ENCODE assay signal across 13 cellular contexts in the genomic region with DNA sequence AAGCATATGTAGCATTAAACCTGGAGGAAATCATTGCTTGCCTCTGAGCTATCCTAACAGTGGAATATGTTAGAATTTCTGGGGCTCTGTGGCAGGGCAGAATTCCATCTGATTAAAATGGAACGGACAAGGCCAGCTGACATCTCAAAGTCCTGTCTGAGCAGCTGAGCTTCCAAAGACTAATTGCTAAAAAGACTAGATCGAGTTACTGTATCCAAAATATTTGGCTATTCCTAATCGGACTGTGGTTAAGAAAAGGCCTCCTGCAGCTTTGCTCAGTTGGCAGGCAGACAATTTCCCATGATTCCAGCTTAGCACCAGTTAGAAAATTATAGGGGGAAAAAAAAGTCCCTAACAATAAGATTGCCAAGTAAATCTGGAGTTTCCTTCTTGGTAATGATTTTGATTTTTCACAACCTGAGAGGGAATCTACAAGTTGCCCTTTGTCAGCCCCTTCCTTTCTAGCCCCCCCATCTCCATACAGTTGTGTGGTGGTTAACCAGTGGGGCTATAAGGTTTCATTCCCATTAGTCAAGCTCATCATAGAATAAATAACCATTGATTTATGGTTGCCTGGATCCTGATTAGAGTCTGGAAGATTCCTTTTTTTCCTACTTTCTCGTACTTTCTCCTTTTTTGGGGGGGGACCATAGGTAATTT. TPM values are rescaled to one million over a fixed set of nuclear protein-coding genes. Genes with fewer than 3 reads are reported as not detected.
DNase-seq lines count a peak whose midpoint lies in the region; ATAC-seq, FAIRE-seq and TF ChIP-seq lines count a peak whose summit lies in the region.
"Had no signal": no experiment of that assay in that cellular context is flagged by ENCODE, and none has a peak within 500 bp of the region (broad histone marks: within the 10 kb centered on the region; RNA-seq: fewer than 3 reads in every experiment).

No MANE protein-coding gene starts in this region.

- WGBS in ovary, 3 donors, result 9 to 22% (median 14%) methylated on average over 4 of the region's 4 CpGs

- H4K20me1 ChIP-seq in endothelial cell of umbilical vein (replicated peaks; ENCODE audit: control insufficient read depth, extremely low read depth, insufficient read depth, low read length), result no peaks in the 10 kb centered on the region

- no peak overlapping the region for H3K9ac ChIP-seq in endothelial cell of umbilical vein (replicated peaks; ENCODE audit: extremely low read depth, insufficient read depth, low read length)

- TF ChIP-seq POLR2A in endothelial cell of umbilical vein (IDR thresholded peaks at IDR 0.05; ENCODE audit: low read depth, low read length) (no peak), ovary (IDR thresholded peaks at IDR 0.05) (no peak)

- H3K4me2 ChIP-seq in endothelial cell of umbilical vein (ENCODE audit: insufficient read depth, low read length), result no peak overlapping the region

- H3K27me3 Mint-ChIP-seq in activated CD8-positive, alpha-beta T cell treated with anti-CD3 and anti-CD28 coated beads for 36 hours, result no peaks in the 10 kb centered on the region
- H3K27me3 Mint-ChIP-seq: activated CD4-positive, alpha-beta T cell treated with anti-CD3 and anti-CD28 coated beads for 36 hours had no signal

- no peak overlapping the region for H3K4me3 Mint-ChIP-seq in activated CD8-positive, alpha-beta T cell treated with anti-CD3 and anti-CD28 coated beads for 36 hours
- H3K4me3 Mint-ChIP-seq: activated CD4-positive, alpha-beta T cell treated with anti-CD3 and anti-CD28 coated beads for 36 hours had no signal

- H3K27ac ChIP-seq in endothelial cell of umbilical vein (ENCODE audit: insufficient read depth, low read depth, low read length), result no peak overlapping the region
- no peak overlapping the region for H3K27ac ChIP-seq in ovary
- H3K27ac ChIP-seq: upper lobe of left lung had no signal

- BruUV-seq in endothelial cell of umbilical vein (replicated peaks; lab: Mats Ljungman, UMichigan), result no TSS peak

- no peak for TF ChIP-seq EP300 in ovary (IDR thresholded peaks at IDR 0.05)

- H3K27me3 ChIP-seq in endothelial cell of umbilical vein (ENCODE audit: control insufficient read depth in 2 of 2, insufficient read depth in 2 of 2, low read length in 2 of 2), result no peaks in the 10 kb centered on the region
- H3K27me3 ChIP-seq in ovary, result no peaks in the 10 kb centered on the region
- H3K27me3 ChIP-seq: heart right ventricle, upper lobe of left lung had no signal

- no peaks in the 10 kb centered on the region for H3K4me1 ChIP-seq in endothelial cell of umbilical vein (ENCODE audit: control insufficient read depth, extremely low read depth, insufficient read depth, low read length)
- H3K4me1 ChIP-seq in ovary (ENCODE audit: insufficient read depth), result no peaks in the 10 kb centered on the region
- H3K4me1 ChIP-seq: upper lobe of left lung had no signal

- H3K4me3 ChIP-seq in endothelial cell of umbilical vein (replicated peaks in 1 of 3; ENCODE audit: insufficient read depth in 1 of 3, low read depth in 1 of 3, low read length in 3 of 3) (no peak overlapping the region), ovary (no peak overlapping the region)
- H3K4me3 ChIP-seq: heart right ventricle, upper lobe of left lung had no signal

- intact Hi-C loops in endothelial cell of umbilical vein (cut with micrococcal nuclease), result no loop called here
- intact Hi-C loops in ovary (cut with DNase I), result no loop called here
- intact Hi-C loops in activated CD8-positive, alpha-beta T cell treated with anti-CD3 and anti-CD28 coated beads for 36 hours (cut with micrococcal nuclease), result no loop called here

- in situ Hi-C loops in GM13977 (cut with MboI; ENCODE audit: low pct_unique_long_range_greater_than_20kb, low sequenced_read_pairs, unreplicated experiment), result no loop called here

- dilution Hi-C loops in endothelial cell of umbilical vein (cut with MboI; ENCODE audit: extremely low pct_ligation_motif_present, low sequenced_read_pairs), result no loop called here

- POLR2A ChIA-PET in endothelial cell of umbilical vein (lab: Charles Lee), result no interaction called here
- POLR2A ChIA-PET in activated CD8-positive, alpha-beta T cell treated with anti-CD3 and anti-CD28 coated beads for 36 hours (lab: Charles Lee), result no interaction called here

- DNase-seq in DMS 273 treated with DMSO at 0.1 percent for 48 hours (lab: John Stamatoyannopoulos, UW) (peak; percentile 65), NCI-H2171 (lab: John Stamatoyannopoulos, UW) (peak; percentile 10), endothelial cell of umbilical vein (ENCODE audit: low read depth, low spot score) (no peak), ovary (peak in 4 of 5 donors; percentile 36 to 61 (median 48)), GM13977 (ENCODE audit: low spot score) (no peak), dermis blood vessel endothelial cell (no peak)
- no peak for DNase-seq in activated CD8-positive, alpha-beta T cell treated with anti-CD3 and anti-CD28 coated beads for 36 hours
- DNase-seq: activated CD4-positive, alpha-beta T cell treated with anti-CD3 and anti-CD28 coated beads for 36 hours; NCI-H187 treated with DMSO at 0.1 percent for 48 hours; upper lobe of left lung had no signal

- no peak overlapping the region for H2AFZ ChIP-seq in endothelial cell of umbilical vein (ENCODE audit: low read depth, low read length)

- H3K36me3 ChIP-seq in endothelial cell of umbilical vein (ENCODE audit: control insufficient read depth in 2 of 2, extremely low read depth in 1 of 2, insufficient read depth in 2 of 2, low read length in 2 of 2) (peaks cover 37 to 45% of the 10 kb centered on the region in 2 experiments), ovary (no peaks in the 10 kb centered on the region)

- H3K9me3 Mint-ChIP-seq in activated CD8-positive, alpha-beta T cell treated with anti-CD3 and anti-CD28 coated beads for 36 hours, result peaks cover 18% of the 10 kb centered on the region

- TF ChIP-seq CTCF in endothelial cell of umbilical vein (IDR thresholded peaks at IDR 0.05; ENCODE audit: extremely low read depth in 1 of 2, insufficient read depth in 1 of 2, low read depth in 1 of 2, low read length in 2 of 2) (no peak), ovary (IDR thresholded peaks at IDR 0.05) (no peak), GM13977 (IDR thresholded peaks at IDR 0.05; ENCODE audit: extremely low read depth, insufficient read depth, missing control alignments) (no peak)
- TF ChIP-seq CTCF in activated CD8-positive, alpha-beta T cell treated with anti-CD3 and anti-CD28 coated beads for 36 hours (IDR thresholded peaks at IDR 0.05), result no peak

- CTCF ChIA-PET in endothelial cell of umbilical vein (lab: Charles Lee), result interaction anchor here (0.6 to 1.5 kb wide), 4 partner anchors 10 to 43 kb away, joined by 3 to 6 read pairs (median 3); no protein-coding TSS in a partner anchor
- CTCF ChIA-PET in activated CD8-positive, alpha-beta T cell treated with anti-CD3 and anti-CD28 coated beads for 36 hours (lab: Charles Lee), result no interaction called here

- no peak for ATAC-seq in activated CD8-positive, alpha-beta T cell treated with anti-CD3 and anti-CD28 coated beads for 36 hours
- ATAC-seq: activated CD4-positive, alpha-beta T cell treated with anti-CD3 and anti-CD28 coated beads for 36 hours had no signal

- no peaks in the 10 kb centered on the region for H3K79me2 ChIP-seq in endothelial cell of umbilical vein (ENCODE audit: control insufficient read depth, insufficient read depth, low read length)

- H3K9me1 ChIP-seq in endothelial cell of umbilical vein (replicated peaks; ENCODE audit: control insufficient read depth, extremely low read depth, insufficient read depth, low read length), result no peaks in the 10 kb centered on the region

- no peaks in the 10 kb centered on the region for H3K4me1 Mint-ChIP-seq in activated CD8-positive, alpha-beta T cell treated with anti-CD3 and anti-CD28 coated beads for 36 hours (ENCODE audit: low read depth)
- H3K4me1 Mint-ChIP-seq: activated CD4-positive, alpha-beta T cell treated with anti-CD3 and anti-CD28 coated beads for 36 hours had no signal

- FAIRE-seq in endothelial cell of umbilical vein (lab: Jason Lieb, UNC), result peak; percentile 18
- FAIRE-seq: colon had no signal

- peaks cover 6% of the 10 kb centered on the region for H3K36me3 Mint-ChIP-seq in activated CD8-positive, alpha-beta T cell treated with anti-CD3 and anti-CD28 coated beads for 36 hours (ENCODE audit: low read depth)

- no peaks in the 10 kb centered on the region for H3K9me3 ChIP-seq in endothelial cell of umbilical vein (replicated peaks; ENCODE audit: control insufficient read depth, insufficient read depth, low read length)
- no peaks in the 10 kb centered on the region for H3K9me3 ChIP-seq in ovary

- no peak overlapping the region for H3K27ac Mint-ChIP-seq in activated CD8-positive, alpha-beta T cell treated with anti-CD3 and anti-CD28 coated beads for 36 hours
- H3K27ac Mint-ChIP-seq: activated CD4-positive, alpha-beta T cell treated with anti-CD3 and anti-CD28 coated beads for 36 hours had no signal

RNA-seq across cellular contexts. Expression of a gene that starts 26.4 kb away (rescaled TPM):
- total RNA-seq in endothelial cell of umbilical vein (79.1 and 101 TPM in 2 replicates), ovary (10 to 100 TPM; 21.5 to 45.3 (median 31.5) TPM), dermis blood vessel endothelial cell (23.3 and 27.6 TPM in 2 replicates)
- polyA plus RNA-seq in endothelial cell of umbilical vein (46.0 and 70.3 TPM in 2 replicates), ovary (10 to 100 TPM in 1 of 2 donors, 1 to 10 TPM in 1; 7.3 to 16.7 TPM)
- polyA plus RNA-seq in endothelial cell of umbilical vein (2011; cell fraction: cytosol; rRNA removed), result 86.7 and 96.0 TPM in 2 replicates
- polyA plus RNA-seq in endothelial cell of umbilical vein (2011; cell fraction: nucleus; rRNA removed), result 63.5 and 69.4 TPM in 2 replicates
- polyA plus RNA-seq in endothelial cell of umbilical vein (2012), result 109 and 135 TPM in 2 replicates
- 89.8 and 92.7 TPM in 2 replicates for polyA minus RNA-seq in endothelial cell of umbilical vein
- polyA minus RNA-seq in endothelial cell of umbilical vein (2011; cell fraction: cytosol; rRNA and poly(A)+ RNA removed), result 43.1 TPM
- polyA minus RNA-seq in endothelial cell of umbilical vein (2011; cell fraction: nucleus; rRNA and poly(A)+ RNA removed), result 33.9 and 35.2 TPM in 2 replicates
- 1 to 10 TPM; 1.7 to 1.8 TPM for total RNA-seq in activated CD8-positive, alpha-beta T cell treated with anti-CD3 and anti-CD28 coated beads for 36 hours

RNA-seq across cellular contexts. Expression of a gene that starts 48.1 kb away (rescaled TPM):
- 1.8 and 2.0 TPM in 2 replicates for total RNA-seq in endothelial cell of umbilical vein
- polyA plus RNA-seq in endothelial cell of umbilical vein, result 0.14 and 0.23 TPM in 2 replicates
- 0.28 and 0.39 TPM in 2 replicates for polyA plus RNA-seq in endothelial cell of umbilical vein (2011; cell fraction: cytosol; rRNA removed)
- 0.57 and 1.1 TPM in 2 replicates for polyA plus RNA-seq in endothelial cell of umbilical vein (2011; cell fraction: nucleus; rRNA removed)
- 0.55 and 0.74 TPM in 2 replicates for polyA plus RNA-seq in endothelial cell of umbilical vein (2012)
- polyA minus RNA-seq in endothelial cell of umbilical vein, result 4.0 and 5.8 TPM in 2 replicates
- not detected for polyA minus RNA-seq in endothelial cell of umbilical vein (2011; cell fraction: cytosol; rRNA and poly(A)+ RNA removed)
- 1.5 and 3.3 TPM in 2 replicates for polyA minus RNA-seq in endothelial cell of umbilical vein (2011; cell fraction: nucleus; rRNA and poly(A)+ RNA removed)
- 10 to 100 TPM; 21.1 to 55.5 (median 34.5) TPM for total RNA-seq in ovary
- polyA plus RNA-seq in ovary, result 1 to 10 TPM; 3.2 to 5.0 TPM
- 1.8 and 3.2 TPM in 2 replicates for total RNA-seq in dermis blood vessel endothelial cell
- total RNA-seq in activated CD8-positive, alpha-beta T cell treated with anti-CD3 and anti-CD28 coated beads for 36 hours, result 1 to 10 TPM; 2.6 to 2.8 TPM
- total RNA-seq: HT1080 had no signal

RNA-seq across cellular contexts. Expression of a gene that starts 58.1 kb away (rescaled TPM):
- total RNA-seq in endothelial cell of umbilical vein (5.2 and 5.5 TPM in 2 replicates), ovary (10 to 100 TPM in 1 of 7 donors, 1 to 10 TPM in 6; 5.3 to 12.3 (median 7.9) TPM), dermis blood vessel endothelial cell (4.4 and 5.1 TPM in 2 replicates)
- polyA plus RNA-seq in endothelial cell of umbilical vein (1.7 and 2.1 TPM in 2 replicates), ovary (1 to 10 TPM; 5.5 to 8.9 TPM)
- 2.0 and 2.8 TPM in 2 replicates for polyA plus RNA-seq in endothelial cell of umbilical vein (2011; cell fraction: cytosol; rRNA removed)
- polyA plus RNA-seq in endothelial cell of umbilical vein (2011; cell fraction: nucleus; rRNA removed), result 4.2 and 4.7 TPM in 2 replicates
- 5.1 and 5.8 TPM in 2 replicates for polyA plus RNA-seq in endothelial cell of umbilical vein (2012)
- 1.4 and 2.2 TPM in 2 replicates for polyA minus RNA-seq in endothelial cell of umbilical vein
- 1.4 TPM for polyA minus RNA-seq in endothelial cell of umbilical vein (2011; cell fraction: cytosol; rRNA and poly(A)+ RNA removed)
- polyA minus RNA-seq in endothelial cell of umbilical vein (2011; cell fraction: nucleus; rRNA and poly(A)+ RNA removed), result 1.7 and 2.9 TPM in 2 replicates
- total RNA-seq in activated CD8-positive, alpha-beta T cell treated with anti-CD3 and anti-CD28 coated beads for 36 hours, result 10 to 100 TPM in 1 of 2 experiments, 1 to 10 TPM in 1; 9.6 to 11.0 TPM

Comparison
In these comparisons a context has a peak if more than half of its experiments do, and no peak if none do; other contexts are left out.
1. DNase-seq: peak in DMS 273 treated with DMSO at 0.1 percent for 48 hours (single experiment), NCI-H2171 (single experiment) and ovary (4 of 5); none in endothelial cell of umbilical vein (single experiment), GM13977 (single experiment), dermis blood vessel endothelial cell (single experiment) and activated CD8-positive, alpha-beta T cell treated with anti-CD3 and anti-CD28 coated beads for 36 hours (single experiment).